ENCODE assay signal across 27 cellular contexts in genomic region chr4:76679691-76680090, GRCh38.
DNase-seq lines count a peak whose midpoint lies in the region; FAIRE-seq and TF ChIP-seq lines count a peak whose summit lies in the region.
"Had no signal": no experiment of that assay in that cellular context is flagged by ENCODE, and none has a peak within 500 bp of the region (broad histone marks: within the 10 kb centered on the region; RNA-seq: fewer than 3 reads in every experiment).

No MANE protein-coding gene starts in this region.

- peak; percentile 7 for DNase-seq in DMS79 (lab: John Stamatoyannopoulos, UW)
- peak; percentile 96 for DNase-seq in NCI-H187 treated with DMSO at 0.1 percent for 48 hours (lab: John Stamatoyannopoulos, UW)
- no peak for DNase-seq in bronchial epithelial cell (ENCODE audit: low read depth)
- DNase-seq in RPMI8226, result no peak
- DNase-seq in GM12891 (ENCODE audit: insufficient read length, low spot score), result no peak
- no peak for DNase-seq in activated gamma-delta T cell treated with Interleukin-2 at 50 U/mL for 16 hours
- no peak for DNase-seq in nucleus accumbens (lab: John Stamatoyannopoulos, UW)
- DNase-seq: ACHN; activated gamma-delta T cell; activated T-cell treated with anti-CD3 and anti-CD28 coated beads, Interleukin-2, amount 50 U/mL, for 24 hours; BE2C; CD8-positive, alpha-beta memory T cell; DMS 273 treated with DMSO at 0.1 percent for 48 hours; heart right ventricle; Kasumi-1; NCI-H146; NCI-H526 treated with DMSO at 0.1 percent for 48 hours; NK-92 treated with Interleukin-12 subunit alpha and Interleukin-12 subunit beta, amount 100 ng/mL, for 24 hours; stimulated activated naive CD4-positive, alpha-beta T cell treated with Interleukin-2 at 50 U/mL for 16 hours had no signal

- no peak for TF ChIP-seq RAD21 in neural cell (conservative IDR thresholded peaks at IDR 0.05)

- no peaks in the 10 kb centered on the region for H3K9me2 ChIP-seq in neural cell (ENCODE audit: insufficient read depth, low read length)

- TF ChIP-seq EP300 in neural cell (conservative IDR thresholded peaks at IDR 0.05; ENCODE audit: poor library complexity, severe bottlenecking), result peak; percentile 88

- TF ChIP-seq POLR2A in GM12891 (IDR thresholded peaks at IDR 0.05; ENCODE audit: low read depth, low read length), result no peak

- H3K36me3 ChIP-seq in bronchial epithelial cell (ENCODE audit: control insufficient read depth, insufficient read depth, low read length) (no peaks in the 10 kb centered on the region), neural cell (ENCODE audit: insufficient read depth, low read length) (no peaks in the 10 kb centered on the region)
- H3K36me3 ChIP-seq: BE2C, heart right ventricle, vagina had no signal

- peak; percentile 94 for FAIRE-seq in bronchial epithelial cell (lab: Jason Lieb, UNC)
- FAIRE-seq in GM12891 (lab: Jason Lieb, UNC), result no peak
- FAIRE-seq: endometrium, frontal cortex, G401.6, keratinocyte, TTC549 had no signal

- H3K79me2 ChIP-seq in neural cell (replicated peaks; ENCODE audit: insufficient read depth, low read length), result no peaks in the 10 kb centered on the region

- TF ChIP-seq CTCF in bronchial epithelial cell (IDR thresholded peaks at IDR 0.05; ENCODE audit: insufficient read depth, low read length, severe bottlenecking) (no peak), neural cell (IDR thresholded peaks at IDR 0.05; ENCODE audit: poor library complexity, severe bottlenecking) (no peak)

- H3K4me2 ChIP-seq in neural cell (ENCODE audit: low read length), result no peak overlapping the region

- H3K9ac ChIP-seq in neural cell (ENCODE audit: low read length), result no peak overlapping the region

- H2AFZ ChIP-seq in neural cell (ENCODE audit: low read depth, low read length), result no peak overlapping the region

- H3K27me3 ChIP-seq in bronchial epithelial cell (ENCODE audit: control insufficient read depth, insufficient read depth, low read length) (no peaks in the 10 kb centered on the region), neural cell (ENCODE audit: insufficient read depth, low read depth, low read length) (no peaks in the 10 kb centered on the region)
- H3K27me3 ChIP-seq: BE2C, vagina had no signal

- H3K4me3 ChIP-seq in bronchial epithelial cell (ENCODE audit: low read depth, low read length) (no peak overlapping the region), neural cell (ENCODE audit: low read length) (no peak overlapping the region)
- H3K4me3 ChIP-seq: heart right ventricle, SK-N-MC, vagina had no signal

- H3K27ac ChIP-seq in neural cell (ENCODE audit: low read length), result peak overlapping the region; percentile 21
- H3K27ac ChIP-seq: heart right ventricle, SK-N-MC, vagina had no signal

- no peaks in the 10 kb centered on the region for H4K20me1 ChIP-seq in neural cell (ENCODE audit: insufficient read depth)

- no peaks in the 10 kb centered on the region for H3K9me3 ChIP-seq in neural cell (ENCODE audit: low read length)
- H3K9me3 ChIP-seq: BE2C, heart right ventricle, vagina had no signal

- no peaks in the 10 kb centered on the region for H3F3A ChIP-seq in neural cell (ENCODE audit: insufficient read depth, low read length, poor library complexity, severe bottlenecking)

TF ChIP-seq in neural cell, 6 proteins besides CTCF, POLR2A, EP300 and RAD21:
- TF ChIP-seq SMC3 (conservative IDR thresholded peaks at IDR 0.05; ENCODE audit: poor library complexity) (no peak), MXI1 (conservative IDR thresholded peaks at IDR 0.05; ENCODE audit: poor library complexity, severe bottlenecking) (no peak), TAF1 (IDR thresholded peaks at IDR 0.05; ENCODE audit: low read depth) (no peak), POLR2AphosphoS5 (IDR thresholded peaks at IDR 0.05) (no peak), EZH2 (IDR thresholded peaks at IDR 0.05; ENCODE audit: borderline replicate concordance, insufficient read depth, low read length, poor library complexity, severe bottlenecking) (no peak), REST (IDR thresholded peaks at IDR 0.05; ENCODE audit: borderline replicate concordance) (no peak)

TF ChIP-seq in GM12891, 5 proteins besides CTCF, POLR2A, EP300 and RAD21:
- TF ChIP-seq POU2F2 (IDR thresholded peaks at IDR 0.05; ENCODE audit: low read depth, low read length) (no peak), SPI1 (IDR thresholded peaks at IDR 0.05; ENCODE audit: low read depth, low read length) (no peak), PAX5 (IDR thresholded peaks at IDR 0.05; ENCODE audit: insufficient read depth, low read length, severe bottlenecking) (no peak), POLR2AphosphoS5 (IDR thresholded peaks at IDR 0.05; ENCODE audit: low read depth, low read length) (no peak)

Comparison
In these comparisons a context has a peak if more than half of its experiments do, and no peak if none do; other contexts are left out.
1. DNase-seq: peak in DMS79 (single experiment) and NCI-H187 treated with DMSO at 0.1 percent for 48 hours (single experiment); none in bronchial epithelial cell (single experiment), RPMI8226 (single experiment), GM12891 (single experiment), activated gamma-delta T cell treated with Interleukin-2 at 50 U/mL for 16 hours (single experiment) and nucleus accumbens (0 of 56).